ENCODE assay signal across 12 cellular contexts in genomic region chr13:44218501-44219240, GRCh38.
DNase-seq lines count a peak whose midpoint lies in the region; ATAC-seq and TF ChIP-seq lines count a peak whose summit lies in the region.
"Had no signal": no experiment of that assay in that cellular context is flagged by ENCODE, and none has a peak within 500 bp of the region (broad histone marks: within the 10 kb centered on the region; RNA-seq: fewer than 3 reads in every experiment).

No MANE protein-coding gene starts in this region.

- no peak for ATAC-seq in naive thymus-derived CD4-positive, alpha-beta T cell
- ATAC-seq: HCT116 had no signal

- peak; percentile 90 for DNase-seq in NCI-H2107 treated with DMSO at 0.1 percent for 48 hours (lab: John Stamatoyannopoulos, UW; ENCODE audit: unreplicated experiment)
- DNase-seq in dorsolateral prefrontal cortex = peak in 1 of 10 donors; percentile 44
- DNase-seq in naive thymus-derived CD4-positive, alpha-beta T cell = no peak
- no peak for DNase-seq in NCI-H1048 (lab: John Stamatoyannopoulos, UW)
- DNase-seq in germinal center (ENCODE audit: low spot score) = no peak
- no peak for DNase-seq in WERI-Rb-1

- H3K4me3 Mint-ChIP-seq in nephron = no peak overlapping the region
- no peak overlapping the region for H3K4me3 Mint-ChIP-seq in naive thymus-derived CD4-positive, alpha-beta T cell
- H3K4me3 Mint-ChIP-seq: activated T-helper 1 cell treated with anti-CD3 and anti-CD28 coated beads, Interleukin-12 subunit alpha, Interleukin-12 subunit beta, Interleukin-2, Interleukin-4 antibody, amounts not matched to agents 30 ng/mL and 10 ng/mL and 1 ng/mL, durations not matched to agents 14 hours and 24 hours and 36 hours; B cell had no signal

- H3K9me3 Mint-ChIP-seq in nephron = no peaks in the 10 kb centered on the region
- peaks cover 0 to 4% (median 0%) of the 10 kb centered on the region in 11 donors for H3K9me3 Mint-ChIP-seq in naive thymus-derived CD4-positive, alpha-beta T cell
- H3K9me3 Mint-ChIP-seq: activated T-helper 1 cell treated with anti-CD3 and anti-CD28 coated beads, Interleukin-12 subunit alpha, Interleukin-12 subunit beta, Interleukin-2, Interleukin-4 antibody, amounts not matched to agents 30 ng/mL and 10 ng/mL and 1 ng/mL, durations not matched to agents 14 hours and 24 hours and 36 hours had no signal

- no peak overlapping the region for H3K4me3 ChIP-seq in ACC112 (ENCODE audit: low read depth, low read length)
- H3K4me3 ChIP-seq in dorsolateral prefrontal cortex = no peak overlapping the region
- H3K4me3 ChIP-seq in naive thymus-derived CD4-positive, alpha-beta T cell (ENCODE audit: low read length) = no peak overlapping the region
- H3K4me3 ChIP-seq in WERI-Rb-1 (ENCODE audit: low read depth, low read length) = no peak overlapping the region
- H3K4me3 ChIP-seq: SK-N-MC had no signal

- POLR2A ChIA-PET in naive thymus-derived CD4-positive, alpha-beta T cell (lab: Charles Lee) = interaction anchor here (0.6 kb wide), 1 partner anchor 1071 kb away, joined by 3 read pairs; no protein-coding TSS in a partner anchor

- H3K4me1 ChIP-seq in ACC112 (ENCODE audit: control insufficient read depth, insufficient read depth, low read length, unreplicated experiment) = peaks cover 33% of the 10 kb centered on the region
- no peaks in the 10 kb centered on the region for H3K4me1 ChIP-seq in naive thymus-derived CD4-positive, alpha-beta T cell (ENCODE audit: control insufficient read depth in 2 of 2, insufficient read depth in 2 of 2, low read length in 2 of 2)

- no peaks in the 10 kb centered on the region for H3K27me3 Mint-ChIP-seq in nephron (ENCODE audit: low read depth)
- H3K27me3 Mint-ChIP-seq in naive thymus-derived CD4-positive, alpha-beta T cell = peaks cover 0 to 13% (median 6%) of the 10 kb centered on the region in 5 donors

- H3K27ac Mint-ChIP-seq in nephron = peak overlapping the region in 2 of 3 experiments; percentile 16 to 45
- H3K27ac Mint-ChIP-seq in naive thymus-derived CD4-positive, alpha-beta T cell = no peak overlapping the region
- H3K27ac Mint-ChIP-seq: activated T-helper 1 cell treated with anti-CD3 and anti-CD28 coated beads, Interleukin-12 subunit alpha, Interleukin-12 subunit beta, Interleukin-2, Interleukin-4 antibody, amounts not matched to agents 30 ng/mL and 10 ng/mL and 1 ng/mL, durations not matched to agents 14 hours and 24 hours and 36 hours; B cell had no signal

- H3K79me2 ChIP-seq in ACC112 (ENCODE audit: control insufficient read depth, insufficient read depth, low read length, unreplicated experiment) = no peaks in the 10 kb centered on the region

- H3K4me1 Mint-ChIP-seq in nephron = peaks cover 37% of the 10 kb centered on the region
- H3K4me1 Mint-ChIP-seq in naive thymus-derived CD4-positive, alpha-beta T cell = no peaks in the 10 kb centered on the region
- H3K4me1 Mint-ChIP-seq: B cell had no signal

- no peaks in the 10 kb centered on the region for H3K36me3 Mint-ChIP-seq in nephron (ENCODE audit: low read depth)
- no peaks in the 10 kb centered on the region for H3K36me3 Mint-ChIP-seq in naive thymus-derived CD4-positive, alpha-beta T cell

- H3K27me3 ChIP-seq in ACC112 (ENCODE audit: insufficient read depth, low read length) (no peaks in the 10 kb centered on the region), dorsolateral prefrontal cortex (no peaks in the 10 kb centered on the region), WERI-Rb-1 (ENCODE audit: insufficient read depth, low read depth, severe bottlenecking) (no peaks in the 10 kb centered on the region)
- H3K27me3 ChIP-seq in naive thymus-derived CD4-positive, alpha-beta T cell (ENCODE audit: control insufficient read depth in 2 of 2, insufficient read depth in 2 of 2, low read length in 2 of 2) = no peaks in the 10 kb centered on the region

- H2AFZ ChIP-seq in ACC112 (ENCODE audit: low read length, unreplicated experiment) = no peak overlapping the region

- H3K9me3 ChIP-seq in naive thymus-derived CD4-positive, alpha-beta T cell (ENCODE audit: control insufficient read depth in 2 of 3, low read length in 3 of 3) = no peaks in the 10 kb centered on the region
- no peaks in the 10 kb centered on the region for H3K9me3 ChIP-seq in WERI-Rb-1 (ENCODE audit: severe bottlenecking)

- H3K27ac ChIP-seq in ACC112 (ENCODE audit: low read depth, low read length) (peak overlapping the region; percentile 82; the same call in 1 of the 2 replicates), dorsolateral prefrontal cortex (peak overlapping the region in 57 of 59 donors; percentile 18 to 97 (median 73)), WERI-Rb-1 (no peak overlapping the region)
- no peak overlapping the region for H3K27ac ChIP-seq in naive thymus-derived CD4-positive, alpha-beta T cell (ENCODE audit: low read depth, low read length)
- H3K27ac ChIP-seq: SK-N-MC had no signal

- intact Hi-C loops in dorsolateral prefrontal cortex (cut with DNase I) = no loop called here
- intact Hi-C loops in naive thymus-derived CD4-positive, alpha-beta T cell (cut with micrococcal nuclease) = no loop called here

- CTCF ChIA-PET in naive thymus-derived CD4-positive, alpha-beta T cell (lab: Charles Lee) = no interaction called here

- H3K36me3 ChIP-seq in ACC112 (ENCODE audit: insufficient read depth, low read length) (no peaks in the 10 kb centered on the region), WERI-Rb-1 (no peaks in the 10 kb centered on the region)
- no peaks in the 10 kb centered on the region for H3K36me3 ChIP-seq in naive thymus-derived CD4-positive, alpha-beta T cell (ENCODE audit: control insufficient read depth in 2 of 3, insufficient read depth in 3 of 3, low read length in 3 of 3)

- no peak for TF ChIP-seq CTCF in dorsolateral prefrontal cortex (IDR thresholded peaks at IDR 0.05 in 54 of 56, conservative IDR thresholded peaks at IDR 0.05 in 2 of 56; ENCODE audit: low read depth in 1 of 56, partially characterized antibody in 56 of 56)
- no peak for TF ChIP-seq CTCF in nephron (IDR thresholded peaks at IDR 0.05; ENCODE audit: unreplicated experiment in 3 of 3)
- TF ChIP-seq CTCF in WERI-Rb-1 (IDR thresholded peaks at IDR 0.05; ENCODE audit: low read depth, low read length) = no peak

Comparison
In these comparisons a context has a peak if more than half of its experiments do, and no peak if none do; other contexts are left out.
1. H3K27ac ChIP-seq: peak in ACC112 (single experiment) and dorsolateral prefrontal cortex (57 of 59); none in naive thymus-derived CD4-positive, alpha-beta T cell (single experiment) and WERI-Rb-1 (single experiment).
2. H3K27ac Mint-ChIP-seq: peak in nephron (2 of 3); none in naive thymus-derived CD4-positive, alpha-beta T cell (0 of 9).